ENCODE assay signal across 1 cellular context in the genomic region with DNA sequence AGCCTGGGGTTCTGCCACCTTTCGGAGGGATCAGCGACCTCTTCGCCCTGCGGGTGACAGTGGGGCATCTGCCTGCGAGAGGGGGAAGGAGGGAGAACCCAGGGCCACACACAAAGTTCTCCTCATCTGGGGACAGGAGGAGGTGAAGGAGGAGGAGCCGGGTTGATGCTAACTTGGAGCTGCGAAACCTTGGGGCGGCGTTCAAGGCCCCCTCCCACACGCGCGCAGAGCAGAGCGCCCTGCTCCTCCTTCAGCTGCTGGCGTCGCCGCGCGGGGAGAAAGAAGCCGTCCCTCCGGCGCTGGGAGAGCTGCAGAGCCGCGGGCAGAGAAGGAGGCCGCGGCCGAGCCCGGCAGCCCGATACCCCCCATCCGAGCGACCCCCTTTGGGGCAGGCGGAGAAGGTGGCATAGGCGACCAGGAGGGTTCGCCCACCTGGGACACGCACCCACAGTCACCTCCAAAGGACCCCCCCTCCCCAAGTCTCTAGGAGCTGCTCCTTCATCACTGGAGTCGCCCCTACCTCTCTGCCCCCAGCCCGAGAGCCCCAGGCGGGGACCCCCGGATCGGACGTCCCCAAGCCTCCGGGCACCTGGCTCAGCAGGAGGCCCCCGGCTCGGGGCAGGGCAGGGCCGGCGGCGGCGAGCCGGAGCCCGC.
TF ChIP-seq lines count a peak whose summit lies in the region.

A gene with protein sequence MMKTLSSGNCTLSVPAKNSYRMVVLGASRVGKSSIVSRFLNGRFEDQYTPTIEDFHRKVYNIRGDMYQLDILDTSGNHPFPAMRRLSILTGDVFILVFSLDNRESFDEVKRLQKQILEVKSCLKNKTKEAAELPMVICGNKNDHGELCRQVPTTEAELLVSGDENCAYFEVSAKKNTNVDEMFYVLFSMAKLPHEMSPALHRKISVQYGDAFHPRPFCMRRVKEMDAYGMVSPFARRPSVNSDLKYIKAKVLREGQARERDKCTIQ (plus strand): TSS at position 232 of the 654 bp plus-strand sequence. CDS start 5,979 bp downstream, outside the sequence.

TF ChIP-seq in SK-N-SH, 30 proteins besides CTCF, POLR2A, EP300 and RAD21 (continued from another document):
- TF ChIP-seq, protein P1, sequence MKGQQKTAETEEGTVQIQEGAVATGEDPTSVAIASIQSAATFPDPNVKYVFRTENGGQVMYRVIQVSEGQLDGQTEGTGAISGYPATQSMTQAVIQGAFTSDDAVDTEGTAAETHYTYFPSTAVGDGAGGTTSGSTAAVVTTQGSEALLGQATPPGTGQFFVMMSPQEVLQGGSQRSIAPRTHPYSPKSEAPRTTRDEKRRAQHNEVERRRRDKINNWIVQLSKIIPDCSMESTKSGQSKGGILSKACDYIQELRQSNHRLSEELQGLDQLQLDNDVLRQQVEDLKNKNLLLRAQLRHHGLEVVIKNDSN (IDR thresholded peaks at IDR 0.05; ENCODE audit: borderline replicate concordance, low read depth) = no peak
- TF ChIP-seq, protein P2, sequence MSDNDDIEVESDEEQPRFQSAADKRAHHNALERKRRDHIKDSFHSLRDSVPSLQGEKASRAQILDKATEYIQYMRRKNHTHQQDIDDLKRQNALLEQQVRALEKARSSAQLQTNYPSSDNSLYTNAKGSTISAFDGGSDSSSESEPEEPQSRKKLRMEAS (IDR thresholded peaks at IDR 0.05; ENCODE audit: low read depth) = no peak
- TF ChIP-seq, protein P3, sequence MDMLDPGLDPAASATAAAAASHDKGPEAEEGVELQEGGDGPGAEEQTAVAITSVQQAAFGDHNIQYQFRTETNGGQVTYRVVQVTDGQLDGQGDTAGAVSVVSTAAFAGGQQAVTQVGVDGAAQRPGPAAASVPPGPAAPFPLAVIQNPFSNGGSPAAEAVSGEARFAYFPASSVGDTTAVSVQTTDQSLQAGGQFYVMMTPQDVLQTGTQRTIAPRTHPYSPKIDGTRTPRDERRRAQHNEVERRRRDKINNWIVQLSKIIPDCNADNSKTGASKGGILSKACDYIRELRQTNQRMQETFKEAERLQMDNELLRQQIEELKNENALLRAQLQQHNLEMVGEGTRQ (IDR thresholded peaks at IDR 0.05; ENCODE audit: borderline replicate concordance, low read depth, low read length) = no peak
- TF ChIP-seq RCOR1 (IDR thresholded peaks at IDR 0.05; ENCODE audit: low read length) (no peak), FOSL2 (IDR thresholded peaks at IDR 0.05; ENCODE audit: borderline replicate concordance, low read depth) (no peak), GATA2 (CRISPR knock-in tag; IDR thresholded peaks at IDR 0.05) (no peak)
